Comparison of ENCODE assay signal across 8 cellular contexts in genomic region chr5:1522601-1523479, GRCh38. TPM values are rescaled to one million over a fixed set of nuclear protein-coding genes. Genes with fewer than 3 reads are reported as not detected.
DNase-seq lines count a peak whose midpoint lies in the region; ATAC-seq and TF ChIP-seq lines count a peak whose summit lies in the region.

No MANE protein-coding gene starts in this region.

- H3K4me2 ChIP-seq in BLaER1 treated with 17β-estradiol and CSF1 and Interleukin-3, amounts not matched to agents 10 nM and 100 nM, result peak overlapping the region; percentile 98 to 100 (median 100)
- H3K4me2 ChIP-seq in osteoblast (ENCODE audit: insufficient read depth, low read length), result peak overlapping the region; percentile 74

- no peak for DNase-seq in HFF-Myc (ENCODE audit: extremely low read depth, low read depth)
- DNase-seq in activated CD4-positive, alpha-beta T cell treated with anti-CD3 and anti-CD28 coated beads, Interleukin-2, amount 10 ng/mL, durations not matched to agents 7 days and 5 days, result peak; percentile 21
- peak; percentile 16 for DNase-seq in fibroblast of villous mesenchyme (ENCODE audit: low read depth)
- DNase-seq in osteoblast (ENCODE audit: insufficient read length, low spot score, missing footprints), result peak; percentile 90
- no peak for DNase-seq in T1000 (lab: John Stamatoyannopoulos, UW)
- DNase-seq in nucleus accumbens (lab: John Stamatoyannopoulos, UW), result no peak

- H3K4me3 ChIP-seq in BLaER1 treated with 17β-estradiol and CSF1 and Interleukin-3, amounts not matched to agents 10 nM and 100 nM, result peak overlapping the region; percentile 87 to 96 (median 92)
- H3K4me3 ChIP-seq in HFF-Myc (replicated peaks; ENCODE audit: low read depth, low read length), result peak overlapping the region; percentile 75
- H3K4me3 ChIP-seq in fibroblast of villous mesenchyme (ENCODE audit: low read depth, low read length), result peak overlapping the region; percentile 72
- peak overlapping the region; percentile 76 for H3K4me3 ChIP-seq in osteoblast (ENCODE audit: insufficient read depth, low read length)

- POLR2A ChIA-PET in activated CD4-positive, alpha-beta T cell treated with anti-CD3 and anti-CD28 coated beads, Interleukin-2, amount 10 ng/mL, durations not matched to agents 7 days and 5 days (lab: Charles Lee), result no interaction called here

- peaks cover 52 to 55% (median 54%) of the 10 kb centered on the region in 11 experiments for H4K20me1 ChIP-seq in BLaER1 treated with 17β-estradiol and CSF1 and Interleukin-3, amounts not matched to agents 10 nM and 100 nM
- peaks cover 34% of the 10 kb centered on the region for H4K20me1 ChIP-seq in osteoblast (ENCODE audit: insufficient read depth, low read length)

- peak overlapping the region; percentile 30 for H2AFZ ChIP-seq in osteoblast (ENCODE audit: low read length)

- H3K36me3 Mint-ChIP-seq in activated CD4-positive, alpha-beta T cell treated with anti-CD3 and anti-CD28 coated beads, Interleukin-2, amount 10 ng/mL, durations not matched to agents 7 days and 5 days (ENCODE audit: low read depth), result peaks cover 23% of the 10 kb centered on the region

- H3K4me1 ChIP-seq in BLaER1 treated with 17β-estradiol and CSF1 and Interleukin-3, amounts not matched to agents 10 nM and 100 nM, result peaks cover 37 to 63% (median 50%) of the 10 kb centered on the region in 10 experiments
- peaks cover 17% of the 10 kb centered on the region for H3K4me1 ChIP-seq in osteoblast (ENCODE audit: insufficient read depth, low read length)

- H3K9me3 Mint-ChIP-seq in activated CD4-positive, alpha-beta T cell treated with anti-CD3 and anti-CD28 coated beads, Interleukin-2, amount 10 ng/mL, durations not matched to agents 7 days and 5 days, result no peaks in the 10 kb centered on the region

- no peaks in the 10 kb centered on the region for H3K27me3 ChIP-seq in BLaER1 treated with 17β-estradiol and CSF1 and Interleukin-3, amounts not matched to agents 10 nM and 100 nM
- H3K27me3 ChIP-seq in osteoblast (ENCODE audit: insufficient read depth, low read length), result no peaks in the 10 kb centered on the region

- H3K4me3 Mint-ChIP-seq in activated CD4-positive, alpha-beta T cell treated with anti-CD3 and anti-CD28 coated beads, Interleukin-2, amount 10 ng/mL, durations not matched to agents 7 days and 5 days, result peak overlapping the region; percentile 86

- H3K9me3 ChIP-seq in BLaER1 treated with 17β-estradiol and CSF1 and Interleukin-3, amounts not matched to agents 10 nM and 100 nM (replicated peaks in 1 of 11), result no peaks in the 10 kb centered on the region
- H3K9me3 ChIP-seq in osteoblast (ENCODE audit: low read depth, low read length), result no peaks in the 10 kb centered on the region

- CTCF ChIA-PET in activated CD4-positive, alpha-beta T cell treated with anti-CD3 and anti-CD28 coated beads, Interleukin-2, amount 10 ng/mL, durations not matched to agents 7 days and 5 days (lab: Charles Lee), result interaction anchor here (1.6 kb wide), 1 partner anchor 11 kb away, joined by 4 read pairs; no protein-coding TSS in a partner anchor

- H3K27me3 Mint-ChIP-seq in activated CD4-positive, alpha-beta T cell treated with anti-CD3 and anti-CD28 coated beads, Interleukin-2, amount 10 ng/mL, durations not matched to agents 7 days and 5 days, result no peaks in the 10 kb centered on the region

- H3K27ac ChIP-seq in BLaER1 treated with 17β-estradiol and CSF1 and Interleukin-3, amounts not matched to agents 10 nM and 100 nM, result peak overlapping the region; percentile 73 to 85 (median 79); a peak in 21 of 22 replicates
- H3K27ac ChIP-seq in osteoblast (ENCODE audit: low read depth, low read length), result peak overlapping the region; percentile 26

- H3K4me1 Mint-ChIP-seq in activated CD4-positive, alpha-beta T cell treated with anti-CD3 and anti-CD28 coated beads, Interleukin-2, amount 10 ng/mL, durations not matched to agents 7 days and 5 days, result peaks cover 18% of the 10 kb centered on the region

- peak overlapping the region; percentile 77 to 88 (median 82) for H3K9ac ChIP-seq in BLaER1 treated with 17β-estradiol and CSF1 and Interleukin-3, amounts not matched to agents 10 nM and 100 nM

- TF ChIP-seq CTCF in HFF-Myc (IDR thresholded peaks at IDR 0.05; ENCODE audit: low read depth, low read length, missing control alignments) (no peak), fibroblast of villous mesenchyme (IDR thresholded peaks at IDR 0.05; ENCODE audit: insufficient read depth, low read depth, low read length) (no peak), osteoblast (IDR thresholded peaks at IDR 0.05; ENCODE audit: extremely low read depth, low read depth, low read length) (no peak)

- H3K36me3 ChIP-seq in BLaER1 treated with 17β-estradiol and CSF1 and Interleukin-3, amounts not matched to agents 10 nM and 100 nM, result peaks cover 29 to 39% (median 33%) of the 10 kb centered on the region in 11 experiments
- peaks cover 27% of the 10 kb centered on the region for H3K36me3 ChIP-seq in osteoblast (ENCODE audit: insufficient read depth, low read length)

- no peak for ATAC-seq in HG03469 (IDR thresholded peaks at IDR 0.05; ENCODE audit: unreplicated experiment)

- peaks cover 49% of the 10 kb centered on the region for H3K79me2 ChIP-seq in osteoblast (ENCODE audit: insufficient read depth, low read length)

- peak overlapping the region; percentile 83 for H3K27ac Mint-ChIP-seq in activated CD4-positive, alpha-beta T cell treated with anti-CD3 and anti-CD28 coated beads, Interleukin-2, amount 10 ng/mL, durations not matched to agents 7 days and 5 days

RNA-seq across cellular contexts. Expression of gene LPCAT1, which starts 0.9 kb away (rescaled TPM):
- total RNA-seq in activated CD4-positive, alpha-beta T cell treated with anti-CD3 and anti-CD28 coated beads, Interleukin-2, amount 10 ng/mL, durations not matched to agents 7 days and 5 days, result 10 to 100 TPM; 69.5 to 77.0 TPM
- 35.8 and 57.4 TPM in 2 replicates for total RNA-seq in fibroblast of villous mesenchyme
- 11.6 and 15.6 TPM in 2 replicates for total RNA-seq in osteoblast

Comparison
In these comparisons a context has a peak if more than half of its experiments do, and no peak if none do; other contexts are left out.
1. DNase-seq: peak in activated CD4-positive, alpha-beta T cell treated with anti-CD3 and anti-CD28 coated beads, Interleukin-2, amount 10 ng/mL, durations not matched to agents 7 days and 5 days (single experiment), fibroblast of villous mesenchyme (single experiment) and osteoblast (single experiment); none in HFF-Myc (single experiment), T1000 (single experiment) and nucleus accumbens (0 of 56).
2. Peak in every context shown above with its lines, with median percentiles within 50 percentile points of each other: H3K4me3 ChIP-seq.